In the genomic region with DNA sequence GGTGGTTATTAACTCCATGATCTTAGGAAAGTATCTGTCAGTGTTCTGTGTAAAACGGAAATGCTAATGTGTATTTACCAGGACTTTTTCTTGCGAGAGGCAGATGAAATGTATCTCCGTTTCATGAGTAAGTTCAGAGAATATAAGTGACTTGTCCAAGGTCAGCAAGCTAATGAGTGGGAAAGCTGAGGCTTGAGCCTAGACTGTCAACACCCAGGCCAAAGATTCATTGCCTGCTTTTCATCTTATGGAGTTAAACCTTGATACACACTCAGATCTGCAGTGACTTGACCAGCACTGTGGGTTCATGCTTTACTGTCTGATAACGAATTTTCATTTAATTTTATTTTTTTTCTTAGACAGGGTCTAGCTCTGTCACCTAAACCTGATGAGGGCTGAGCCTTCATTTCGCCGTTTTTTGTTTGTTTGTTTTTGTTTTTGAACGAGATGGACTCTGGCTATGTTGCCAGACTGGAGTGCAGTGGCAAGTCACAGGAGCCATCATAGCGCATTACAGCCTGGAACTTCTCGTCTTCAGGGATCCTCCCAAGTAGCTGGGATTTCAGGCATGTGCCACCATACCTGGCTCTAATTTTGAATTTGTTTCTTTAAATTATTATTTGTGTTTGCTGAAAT, we compare ENCODE assay signal across 8 cellular contexts. TPM values are rescaled to one million over a fixed set of nuclear protein-coding genes. Genes with fewer than 3 reads are reported as not detected.
DNase-seq lines count a peak whose midpoint lies in the region; ATAC-seq lines count a peak whose summit lies in the region.

No MANE protein-coding gene starts in this region.

- intact Hi-C loops in activated T-helper 1 cell treated with anti-CD3 and anti-CD28 coated beads, Interleukin-12 subunit alpha, Interleukin-12 subunit beta, Interleukin-2, Interleukin-4 antibody, amounts not matched to agents 30 ng/mL and 10 ng/mL and 1 ng/mL, durations not matched to agents 14 hours and 24 hours and 36 hours (cut with micrococcal nuclease), result loop anchor here (5.0 kb wide), 1 partner anchor 251 kb away; a partner anchor contains a TSS

- no peaks in the 10 kb centered on the region for H3K27me3 ChIP-seq in iPS-20b (ENCODE audit: insufficient read depth, low read length)
- H3K27me3 ChIP-seq in stomach smooth muscle (ENCODE audit: control insufficient read depth in 1 of 2, insufficient read depth in 2 of 2, low read length in 2 of 2), result no peaks in the 10 kb centered on the region

- no peak for ATAC-seq in GM21381 (IDR thresholded peaks at IDR 0.05; ENCODE audit: unreplicated experiment)

- H3K36me3 Mint-ChIP-seq in T-helper 1 cell treated with Interleukin-12 subunit alpha and Interleukin-12 subunit beta and Interleukin-4 antibody, amounts not matched to agents 30 μg/mL and 1 μg/mL, for 36 hours (ENCODE audit: low read depth), result peaks cover 32% of the 10 kb centered on the region
- H3K36me3 Mint-ChIP-seq in activated T-helper 1 cell treated with anti-CD3 and anti-CD28 coated beads, Interleukin-12 subunit alpha, Interleukin-12 subunit beta, Interleukin-2, Interleukin-4 antibody, amounts not matched to agents 30 ng/mL and 10 ng/mL and 1 ng/mL, durations not matched to agents 14 hours and 24 hours and 36 hours (ENCODE audit: low read depth), result peaks cover 29% of the 10 kb centered on the region

- H3K9ac ChIP-seq in iPS-20b (ENCODE audit: low read depth, low read length) (peak overlapping the region; percentile 90; the same call in 1 of the 2 replicates), stomach smooth muscle (ENCODE audit: low read length in 2 of 2) (no peak overlapping the region)

- peak overlapping the region; percentile 85 for H3K27ac Mint-ChIP-seq in T-helper 1 cell treated with Interleukin-12 subunit alpha and Interleukin-12 subunit beta and Interleukin-4 antibody, amounts not matched to agents 30 μg/mL and 1 μg/mL, for 36 hours
- H3K27ac Mint-ChIP-seq in activated T-helper 1 cell treated with anti-CD3 and anti-CD28 coated beads, Interleukin-12 subunit alpha, Interleukin-12 subunit beta, Interleukin-2, Interleukin-4 antibody, amounts not matched to agents 30 ng/mL and 10 ng/mL and 1 ng/mL, durations not matched to agents 14 hours and 24 hours and 36 hours, result peak overlapping the region; percentile 86

- peak overlapping the region; percentile 97 for H3K4me3 Mint-ChIP-seq in T-helper 1 cell treated with Interleukin-12 subunit alpha and Interleukin-12 subunit beta and Interleukin-4 antibody, amounts not matched to agents 30 μg/mL and 1 μg/mL, for 36 hours
- H3K4me3 Mint-ChIP-seq in activated T-helper 1 cell treated with anti-CD3 and anti-CD28 coated beads, Interleukin-12 subunit alpha, Interleukin-12 subunit beta, Interleukin-2, Interleukin-4 antibody, amounts not matched to agents 30 ng/mL and 10 ng/mL and 1 ng/mL, durations not matched to agents 14 hours and 24 hours and 36 hours, result peak overlapping the region; percentile 94

- H3K36me3 ChIP-seq in iPS-20b (ENCODE audit: insufficient read depth, low read depth, low read length) (peaks cover 59% of the 10 kb centered on the region), stomach smooth muscle (ENCODE audit: control insufficient read depth in 2 of 2, insufficient read depth in 2 of 2, low read length in 2 of 2) (peaks cover 16 to 27% of the 10 kb centered on the region in 2 donors)

- H3K9me3 ChIP-seq in iPS-20b (ENCODE audit: insufficient read depth, low read depth, low read length), result no peaks in the 10 kb centered on the region
- H3K9me3 ChIP-seq in stomach smooth muscle (ENCODE audit: control insufficient read depth in 2 of 2, low read length in 2 of 2), result no peaks in the 10 kb centered on the region

- no peaks in the 10 kb centered on the region for H3K27me3 Mint-ChIP-seq in T-helper 1 cell treated with Interleukin-12 subunit alpha and Interleukin-12 subunit beta and Interleukin-4 antibody, amounts not matched to agents 30 μg/mL and 1 μg/mL, for 36 hours (ENCODE audit: low read depth)
- H3K27me3 Mint-ChIP-seq in activated T-helper 1 cell treated with anti-CD3 and anti-CD28 coated beads, Interleukin-12 subunit alpha, Interleukin-12 subunit beta, Interleukin-2, Interleukin-4 antibody, amounts not matched to agents 30 ng/mL and 10 ng/mL and 1 ng/mL, durations not matched to agents 14 hours and 24 hours and 36 hours (ENCODE audit: insufficient read depth), result no peaks in the 10 kb centered on the region

- H3K27ac ChIP-seq in iPS-20b (ENCODE audit: low read length) (no peak overlapping the region), stomach smooth muscle (ENCODE audit: low read length) (peak overlapping the region; percentile 78)

- DNase-seq in T-helper 1 cell, result no peak
- no peak for DNase-seq in activated T-helper 1 cell treated with anti-CD3 and anti-CD28 coated beads, Interleukin-12 subunit alpha, Interleukin-12 subunit beta, Interleukin-2, Interleukin-4 antibody, amounts not matched to agents 30 ng/mL and 10 ng/mL and 1 ng/mL, durations not matched to agents 14 hours and 24 hours and 36 hours (ENCODE audit: low spot score)
- no peak for DNase-seq in dermis blood vessel endothelial cell
- no peak for DNase-seq in COLO668 (lab: John Stamatoyannopoulos, UW; ENCODE audit: unreplicated experiment)

- H3K4me3 ChIP-seq in iPS-20b (ENCODE audit: low read length), result peak overlapping the region; percentile 85
- H3K4me3 ChIP-seq in stomach smooth muscle (ENCODE audit: low read length in 2 of 2), result peak overlapping the region; percentile 82 to 98

- H3K4me1 ChIP-seq in iPS-20b (ENCODE audit: insufficient read depth, low read length) (no peaks in the 10 kb centered on the region; the same call in 1 of the 2 replicates), stomach smooth muscle (ENCODE audit: control insufficient read depth, insufficient read depth, low read length) (peaks cover 19% of the 10 kb centered on the region)

- H3K9me3 Mint-ChIP-seq in T-helper 1 cell treated with Interleukin-12 subunit alpha and Interleukin-12 subunit beta and Interleukin-4 antibody, amounts not matched to agents 30 μg/mL and 1 μg/mL, for 36 hours, result no peaks in the 10 kb centered on the region
- H3K9me3 Mint-ChIP-seq in activated T-helper 1 cell treated with anti-CD3 and anti-CD28 coated beads, Interleukin-12 subunit alpha, Interleukin-12 subunit beta, Interleukin-2, Interleukin-4 antibody, amounts not matched to agents 30 ng/mL and 10 ng/mL and 1 ng/mL, durations not matched to agents 14 hours and 24 hours and 36 hours, result no peaks in the 10 kb centered on the region

- peaks cover 27% of the 10 kb centered on the region for H3K4me1 Mint-ChIP-seq in T-helper 1 cell treated with Interleukin-12 subunit alpha and Interleukin-12 subunit beta and Interleukin-4 antibody, amounts not matched to agents 30 μg/mL and 1 μg/mL, for 36 hours (ENCODE audit: low read depth)
- peaks cover 25% of the 10 kb centered on the region for H3K4me1 Mint-ChIP-seq in activated T-helper 1 cell treated with anti-CD3 and anti-CD28 coated beads, Interleukin-12 subunit alpha, Interleukin-12 subunit beta, Interleukin-2, Interleukin-4 antibody, amounts not matched to agents 30 ng/mL and 10 ng/mL and 1 ng/mL, durations not matched to agents 14 hours and 24 hours and 36 hours (ENCODE audit: low read depth)

RNA-seq across cellular contexts. Expression of a gene that starts 0.9 kb away (rescaled TPM):
- 198 and 213 TPM in 2 replicates for total RNA-seq in activated T-helper 1 cell treated with anti-CD3 and anti-CD28 coated beads, Interleukin-12 subunit alpha, Interleukin-12 subunit beta, Interleukin-2, Interleukin-4 antibody, amounts not matched to agents 30 ng/mL and 10 ng/mL and 1 ng/mL, durations not matched to agents 14 hours and 24 hours and 36 hours
- total RNA-seq in dermis blood vessel endothelial cell, result 139 and 198 TPM in 2 replicates

RNA-seq across cellular contexts. Expression of a gene that starts 7.7 kb away (rescaled TPM):
- 2.2 and 3.3 TPM in 2 replicates for total RNA-seq in activated T-helper 1 cell treated with anti-CD3 and anti-CD28 coated beads, Interleukin-12 subunit alpha, Interleukin-12 subunit beta, Interleukin-2, Interleukin-4 antibody, amounts not matched to agents 30 ng/mL and 10 ng/mL and 1 ng/mL, durations not matched to agents 14 hours and 24 hours and 36 hours
- 104 and 112 TPM in 2 replicates for total RNA-seq in dermis blood vessel endothelial cell

RNA-seq across cellular contexts. Expression of a gene that starts 10.7 kb away (rescaled TPM):
- total RNA-seq in activated T-helper 1 cell treated with anti-CD3 and anti-CD28 coated beads, Interleukin-12 subunit alpha, Interleukin-12 subunit beta, Interleukin-2, Interleukin-4 antibody, amounts not matched to agents 30 ng/mL and 10 ng/mL and 1 ng/mL, durations not matched to agents 14 hours and 24 hours and 36 hours, result 8.1 and 9.8 TPM in 2 replicates
- total RNA-seq in dermis blood vessel endothelial cell, result 11.0 and 13.1 TPM in 2 replicates

RNA-seq across cellular contexts. Expression of a gene that starts 12.2 kb away (rescaled TPM):
- total RNA-seq in activated T-helper 1 cell treated with anti-CD3 and anti-CD28 coated beads, Interleukin-12 subunit alpha, Interleukin-12 subunit beta, Interleukin-2, Interleukin-4 antibody, amounts not matched to agents 30 ng/mL and 10 ng/mL and 1 ng/mL, durations not matched to agents 14 hours and 24 hours and 36 hours, result 1,226 and 1,349 TPM in 2 replicates
- 348 and 1,017 TPM in 2 replicates for total RNA-seq in dermis blood vessel endothelial cell

RNA-seq across cellular contexts. Expression of a gene that starts 15.1 kb away (rescaled TPM):
- total RNA-seq in activated T-helper 1 cell treated with anti-CD3 and anti-CD28 coated beads, Interleukin-12 subunit alpha, Interleukin-12 subunit beta, Interleukin-2, Interleukin-4 antibody, amounts not matched to agents 30 ng/mL and 10 ng/mL and 1 ng/mL, durations not matched to agents 14 hours and 24 hours and 36 hours, result 75.4 and 76.1 TPM in 2 replicates
- total RNA-seq in dermis blood vessel endothelial cell, result 153 and 161 TPM in 2 replicates

Comparison
In these comparisons a context has a peak if more than half of its experiments do, and no peak if none do; other contexts are left out.
1. RNA of a gene that starts 7.7 kb away (total RNA-seq): 104 to 112 TPM in dermis blood vessel endothelial cell; 2.2 to 3.3 TPM in activated T-helper 1 cell treated with anti-CD3 and anti-CD28 coated beads, Interleukin-12 subunit alpha, Interleukin-12 subunit beta, Interleukin-2, Interleukin-4 antibody, amounts not matched to agents 30 ng/mL and 10 ng/mL and 1 ng/mL, durations not matched to agents 14 hours and 24 hours and 36 hours; every median in the first group is over 10 times any median in the second.